Comparison of ENCODE assay signal across 8 cellular contexts in genomic region chr9:100028201-100028784, GRCh38.
DNase-seq lines count a peak whose midpoint lies in the region; ATAC-seq and TF ChIP-seq lines count a peak whose summit lies in the region.

No MANE protein-coding gene starts in this region.

- ATAC-seq in GM19452 (IDR thresholded peaks at IDR 0.05; ENCODE audit: unreplicated experiment) (peak; percentile 86), HG03558 (IDR thresholded peaks at IDR 0.05; ENCODE audit: extremely low read depth, unreplicated experiment) (peak; percentile 79)
- peak; percentile 82 to 86 for ATAC-seq in naive thymus-derived CD8-positive, alpha-beta T cell
- ATAC-seq in stimulated activated memory B cell treated with anti-CD40 and anti-IgM and Interleukin-4, amounts not matched to agents 10 μg/mL and 1 μg/mL and 100 μg/mL, for 72 hours, result peak; percentile 80

- peaks cover 0 to 46% (median 27%) of the 10 kb centered on the region in 3 donors for H3K36me3 Mint-ChIP-seq in naive thymus-derived CD8-positive, alpha-beta T cell
- H3K36me3 Mint-ChIP-seq in stimulated activated memory B cell treated with anti-CD40 and anti-IgM and Interleukin-4, amounts not matched to agents 10 μg/mL and 1 μg/mL and 100 μg/mL, for 72 hours, result peaks cover 33% of the 10 kb centered on the region

- no peak overlapping the region for H3K4me3 Mint-ChIP-seq in naive thymus-derived CD8-positive, alpha-beta T cell
- no peak overlapping the region for H3K4me3 Mint-ChIP-seq in stimulated activated memory B cell treated with anti-CD40 and anti-IgM and Interleukin-4, amounts not matched to agents 10 μg/mL and 1 μg/mL and 100 μg/mL, for 72 hours

- H3K9me3 Mint-ChIP-seq in naive thymus-derived CD8-positive, alpha-beta T cell, result peaks cover 0 to 4% (median 0%) of the 10 kb centered on the region in 9 donors
- H3K9me3 Mint-ChIP-seq in stimulated activated memory B cell treated with anti-CD40 and anti-IgM and Interleukin-4, amounts not matched to agents 10 μg/mL and 1 μg/mL and 100 μg/mL, for 72 hours, result no peaks in the 10 kb centered on the region

- H3K4me1 Mint-ChIP-seq in naive thymus-derived CD8-positive, alpha-beta T cell, result peaks cover 4 to 11% (median 8%) of the 10 kb centered on the region in 4 donors
- H3K4me1 Mint-ChIP-seq in stimulated activated memory B cell treated with anti-CD40 and anti-IgM and Interleukin-4, amounts not matched to agents 10 μg/mL and 1 μg/mL and 100 μg/mL, for 72 hours, result peaks cover 36% of the 10 kb centered on the region

- no peaks in the 10 kb centered on the region for H3K27me3 Mint-ChIP-seq in naive thymus-derived CD8-positive, alpha-beta T cell
- no peaks in the 10 kb centered on the region for H3K27me3 Mint-ChIP-seq in stimulated activated memory B cell treated with anti-CD40 and anti-IgM and Interleukin-4, amounts not matched to agents 10 μg/mL and 1 μg/mL and 100 μg/mL, for 72 hours

- H3K4me3 ChIP-seq in epithelial cell of proximal tubule (ENCODE audit: low read depth, low read length), result no peak overlapping the region

- TF ChIP-seq CTCF in epithelial cell of proximal tubule (conservative IDR thresholded peaks at IDR 0.05; ENCODE audit: low read depth, low read length), result peak; percentile 99

- in situ Hi-C loops in Caki2 (cut with HindIII; ENCODE audit: low pct_unique_long_range_greater_than_20kb, low sequenced_read_pairs), result no loop called here

- POLR2A ChIA-PET in naive thymus-derived CD8-positive, alpha-beta T cell (lab: Charles Lee), result interaction anchor here (0.6 kb wide), 1 partner anchor 53 kb away, joined by 4 read pairs; no protein-coding TSS in a partner anchor

- DNase-seq in Caki2 (ENCODE audit: low read depth), result peak; percentile 39
- peak; percentile 26 for DNase-seq in NOMO-1 treated with dmso at 0.1 percent for 144 hours (lab: John Stamatoyannopoulos, UW; ENCODE audit: unreplicated experiment)
- peak; percentile 69 for DNase-seq in activated CD8-positive, alpha-beta memory T cell treated with anti-CD3 and anti-CD28 coated beads, Interleukin-2, amount 50 U/mL, for 4 hours
- DNase-seq in epithelial cell of proximal tubule (ENCODE audit: low read depth), result peak; percentile 31
- peak; percentile 35 to 72 (median 56) for DNase-seq in naive thymus-derived CD8-positive, alpha-beta T cell

- H3K27ac Mint-ChIP-seq in naive thymus-derived CD8-positive, alpha-beta T cell, result no peak overlapping the region
- no peak overlapping the region for H3K27ac Mint-ChIP-seq in stimulated activated memory B cell treated with anti-CD40 and anti-IgM and Interleukin-4, amounts not matched to agents 10 μg/mL and 1 μg/mL and 100 μg/mL, for 72 hours
